ENCODE assay signal across 1 cellular context in the genomic region with DNA sequence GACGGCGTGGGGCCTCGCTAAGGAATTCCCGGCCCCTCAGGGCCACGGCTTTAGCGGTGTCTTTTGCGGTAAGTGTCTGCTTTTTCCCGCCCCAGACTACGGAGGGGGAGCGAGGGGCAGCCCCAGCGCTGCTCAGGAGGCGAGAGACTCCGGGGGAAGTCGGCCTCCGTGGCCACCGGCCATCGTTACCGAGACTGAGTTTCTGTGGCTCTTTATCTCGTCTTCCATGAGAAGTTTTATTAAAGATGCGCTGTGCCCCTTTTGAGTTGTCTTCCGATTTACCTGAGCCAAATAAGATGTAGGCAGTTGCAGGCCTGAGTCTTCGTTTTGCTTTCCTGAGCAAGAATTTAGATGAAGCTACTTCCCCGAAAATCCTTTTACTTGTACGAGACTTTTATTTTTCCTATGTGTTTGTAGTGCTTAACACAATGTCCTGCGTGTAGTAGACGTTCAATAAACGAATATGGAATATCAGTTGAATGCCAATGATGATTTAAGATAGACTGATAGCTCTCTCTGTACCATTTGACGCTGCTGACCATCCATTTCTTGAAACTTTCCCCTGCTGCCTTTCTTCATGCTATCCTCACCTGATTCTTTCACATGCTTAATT.
A peak's percentile ranks its signal among the peaks of the same experiment; 100 is the strongest.
TF ChIP-seq lines count a peak whose summit lies in the region.

No MANE protein-coding gene starts in this region.

TF ChIP-seq in HEK293, 187 proteins besides CTCF, POLR2A, EP300 and RAD21 (continued from another document):
- TF ChIP-seq, protein P1, sequence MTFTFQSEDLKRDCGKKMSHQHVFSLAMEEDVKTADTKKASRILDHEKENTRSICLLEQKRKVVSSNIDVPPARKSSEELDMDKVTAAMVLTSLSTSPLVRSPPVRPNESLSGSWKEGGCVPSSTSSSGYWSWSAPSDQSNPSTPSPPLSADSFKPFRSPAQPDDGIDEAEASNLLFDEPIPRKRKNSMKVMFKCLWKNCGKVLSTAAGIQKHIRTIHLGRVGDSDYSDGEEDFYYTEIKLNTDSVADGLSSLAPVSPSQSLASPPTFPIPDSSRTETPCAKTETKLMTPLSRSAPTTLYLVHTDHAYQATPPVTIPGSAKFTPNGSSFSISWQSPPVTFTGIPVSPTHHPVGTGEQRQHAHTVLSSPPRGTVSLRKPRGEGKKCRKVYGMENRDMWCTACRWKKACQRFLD (tag by site-specific recombination; IDR thresholded peaks at IDR 0.05): no peak
- no peak for TF ChIP-seq ZNF221 (tag by site-specific recombination; IDR thresholded peaks at IDR 0.05; ENCODE audit: borderline replicate concordance)
- no peak for TF ChIP-seq GLI4 (tag by site-specific recombination; IDR thresholded peaks at IDR 0.05)
- TF ChIP-seq KLF16 (tag by site-specific recombination; IDR thresholded peaks at IDR 0.05): no peak
- no peak for TF ChIP-seq ZNF292 (tag by site-specific recombination; IDR thresholded peaks at IDR 0.05; ENCODE audit: borderline replicate concordance, low read depth)
- TF ChIP-seq YY1 (tag by site-specific recombination; IDR thresholded peaks at IDR 0.05): no peak
- TF ChIP-seq ZNF664 (tag by site-specific recombination; IDR thresholded peaks at IDR 0.05): peak; percentile 88
- no peak for TF ChIP-seq ZNF366 (tag by site-specific recombination; conservative IDR thresholded peaks at IDR 0.05)
- TF ChIP-seq MZF1 (tag by site-specific recombination; IDR thresholded peaks at IDR 0.05; ENCODE audit: borderline replicate concordance): no peak
- TF ChIP-seq, protein P2, sequence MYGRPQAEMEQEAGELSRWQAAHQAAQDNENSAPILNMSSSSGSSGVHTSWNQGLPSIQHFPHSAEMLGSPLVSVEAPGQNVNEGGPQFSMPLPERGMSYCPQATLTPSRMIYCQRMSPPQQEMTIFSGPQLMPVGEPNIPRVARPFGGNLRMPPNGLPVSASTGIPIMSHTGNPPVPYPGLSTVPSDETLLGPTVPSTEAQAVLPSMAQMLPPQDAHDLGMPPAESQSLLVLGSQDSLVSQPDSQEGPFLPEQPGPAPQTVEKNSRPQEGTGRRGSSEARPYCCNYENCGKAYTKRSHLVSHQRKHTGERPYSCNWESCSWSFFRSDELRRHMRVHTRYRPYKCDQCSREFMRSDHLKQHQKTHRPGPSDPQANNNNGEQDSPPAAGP (tag by site-specific recombination; IDR thresholded peaks at IDR 0.05): no peak
- no peak for TF ChIP-seq ZNF624 (tag by site-specific recombination; IDR thresholded peaks at IDR 0.05)
- TF ChIP-seq, protein P3, sequence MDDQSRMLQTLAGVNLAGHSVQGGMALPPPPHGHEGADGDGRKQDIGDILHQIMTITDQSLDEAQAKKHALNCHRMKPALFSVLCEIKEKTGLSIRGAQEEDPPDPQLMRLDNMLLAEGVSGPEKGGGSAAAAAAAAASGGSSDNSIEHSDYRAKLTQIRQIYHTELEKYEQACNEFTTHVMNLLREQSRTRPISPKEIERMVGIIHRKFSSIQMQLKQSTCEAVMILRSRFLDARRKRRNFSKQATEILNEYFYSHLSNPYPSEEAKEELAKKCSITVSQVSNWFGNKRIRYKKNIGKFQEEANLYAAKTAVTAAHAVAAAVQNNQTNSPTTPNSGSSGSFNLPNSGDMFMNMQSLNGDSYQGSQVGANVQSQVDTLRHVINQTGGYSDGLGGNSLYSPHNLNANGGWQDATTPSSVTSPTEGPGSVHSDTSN (CRISPR knock-in tag; IDR thresholded peaks at IDR 0.05): no peak
- TF ChIP-seq PRDM1 (tag by site-specific recombination; IDR thresholded peaks at IDR 0.05): peak; percentile 37
- TF ChIP-seq GLIS1 (tag by site-specific recombination; IDR thresholded peaks at IDR 0.05): peak; percentile 5; the same call in 1 of the 2 replicates
- TF ChIP-seq ZNF561 (tag by site-specific recombination; IDR thresholded peaks at IDR 0.05; ENCODE audit: borderline replicate concordance): no peak
- no peak for TF ChIP-seq ZNF76 (tag by site-specific recombination; IDR thresholded peaks at IDR 0.05; ENCODE audit: borderline replicate concordance, low read depth)
- TF ChIP-seq ZEB2 (tag by site-specific recombination; IDR thresholded peaks at IDR 0.05): 0 out of 2 replicates have a peak, but pooled peaks have one; percentile 7
- TF ChIP-seq ZSCAN30 (tag by site-specific recombination; IDR thresholded peaks at IDR 0.05): 0 out of 2 replicates have a peak, but pooled peaks have one; percentile 12
- TF ChIP-seq, protein P4, sequence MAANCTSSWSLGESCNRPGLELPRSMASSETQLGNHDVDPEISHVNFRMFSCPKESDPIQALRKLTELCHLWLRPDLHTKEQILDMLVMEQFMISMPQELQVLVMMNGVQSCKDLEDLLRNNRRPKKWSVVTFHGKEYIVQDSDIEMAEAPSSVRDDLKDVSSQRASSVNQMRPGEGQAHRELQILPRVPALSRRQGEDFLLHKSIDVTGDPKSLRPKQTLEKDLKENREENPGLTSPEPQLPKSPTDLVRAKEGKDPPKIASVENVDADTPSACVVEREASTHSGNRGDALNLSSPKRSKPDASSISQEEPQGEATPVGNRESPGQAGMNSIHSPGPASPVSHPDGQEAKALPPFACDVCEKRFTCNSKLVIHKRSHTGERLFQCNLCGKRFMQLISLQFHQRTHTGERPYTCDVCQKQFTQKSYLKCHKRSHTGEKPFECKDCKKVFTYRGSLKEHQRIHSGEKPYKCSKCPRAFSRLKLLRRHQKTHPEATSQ (tag by site-specific recombination; IDR thresholded peaks at IDR 0.05): no peak
- TF ChIP-seq, protein P5, sequence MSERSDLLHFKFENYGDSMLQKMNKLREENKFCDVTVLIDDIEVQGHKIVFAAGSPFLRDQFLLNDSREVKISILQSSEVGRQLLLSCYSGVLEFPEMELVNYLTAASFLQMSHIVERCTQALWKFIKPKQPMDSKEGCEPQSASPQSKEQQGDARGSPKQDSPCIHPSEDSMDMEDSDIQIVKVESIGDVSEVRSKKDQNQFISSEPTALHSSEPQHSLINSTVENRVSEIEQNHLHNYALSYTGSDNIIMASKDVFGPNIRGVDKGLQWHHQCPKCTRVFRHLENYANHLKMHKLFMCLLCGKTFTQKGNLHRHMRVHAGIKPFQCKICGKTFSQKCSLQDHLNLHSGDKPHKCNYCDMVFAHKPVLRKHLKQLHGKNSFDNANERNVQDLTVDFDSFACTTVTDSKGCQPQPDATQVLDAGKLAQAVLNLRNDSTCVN (tag by site-specific recombination; optimal IDR thresholded peaks at IDR 0.05): no peak
- TF ChIP-seq ZNF837 (tag by site-specific recombination; IDR thresholded peaks at IDR 0.05): no peak
- 0 out of 2 replicates have a peak, but pooled peaks have one; percentile 26 for TF ChIP-seq ZNF600 (tag by site-specific recombination; IDR thresholded peaks at IDR 0.05)
- TF ChIP-seq ZNF146 (tag by site-specific recombination; IDR thresholded peaks at IDR 0.05): no peak
